17 cellular contexts compared by ENCODE assay signal in the genomic region with DNA sequence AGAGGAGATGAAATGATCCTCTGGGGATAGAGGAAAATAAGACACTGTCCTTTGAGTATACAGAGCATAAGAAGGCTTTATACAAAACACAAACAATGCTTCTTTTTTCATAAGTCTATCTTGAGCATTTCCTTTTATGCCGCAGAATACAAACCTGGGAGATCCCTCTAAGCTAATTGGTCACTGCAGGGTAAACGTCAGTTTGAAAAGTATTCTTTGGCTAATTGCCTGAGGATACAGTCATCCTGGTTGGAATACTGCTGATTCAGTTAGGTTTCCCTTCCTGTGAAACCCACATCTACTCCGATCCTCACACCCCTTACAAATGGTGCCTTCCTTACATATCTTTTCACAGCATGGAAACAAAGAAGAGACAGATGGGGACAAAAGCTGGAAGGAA. TPM values are rescaled to one million over a fixed set of nuclear protein-coding genes. Genes with fewer than 3 reads are reported as not detected.
DNase-seq lines count a peak whose midpoint lies in the region; ATAC-seq and TF ChIP-seq lines count a peak whose summit lies in the region.
"Had no signal": no experiment of that assay in that cellular context is flagged by ENCODE, and none has a peak within 500 bp of the region (broad histone marks: within the 10 kb centered on the region; RNA-seq: fewer than 3 reads in every experiment).

No MANE protein-coding gene starts in this region.

- peak overlapping the region; percentile 68; the same call in 1 of the 2 replicates for H3K4me3 ChIP-seq in AG09309 (ENCODE audit: control insufficient read depth, low read depth, low read length)
- peak overlapping the region; percentile 88 for H3K4me3 ChIP-seq in HFF-Myc (replicated peaks; ENCODE audit: low read depth, low read length)
- no peak overlapping the region for H3K4me3 ChIP-seq in left lung
- H3K4me3 ChIP-seq: BLaER1 treated with 17β-estradiol and CSF1 and Interleukin-3, amounts not matched to agents 10 nM and 100 nM; vagina had no signal

- no peaks in the 10 kb centered on the region for H3K9me3 ChIP-seq in left lung
- H3K9me3 ChIP-seq: vagina had no signal

- no peak for ATAC-seq in left lung
- ATAC-seq: esophagus mucosa had no signal

- intact Hi-C loops in left lung (cut with DNase I), result no loop called here

- H3K4me1 ChIP-seq in left lung, result no peaks in the 10 kb centered on the region
- H3K4me1 ChIP-seq: BLaER1 treated with 17β-estradiol and CSF1 and Interleukin-3, amounts not matched to agents 10 nM and 100 nM had no signal

- no peak overlapping the region for H3K27ac ChIP-seq in left lung
- H3K27ac ChIP-seq: BLaER1 treated with 17β-estradiol and CSF1 and Interleukin-3, amounts not matched to agents 10 nM and 100 nM; HL-60; vagina had no signal

- H3K36me3 ChIP-seq in left lung, result no peaks in the 10 kb centered on the region
- H3K36me3 ChIP-seq: BLaER1 treated with 17β-estradiol and CSF1 and Interleukin-3, amounts not matched to agents 10 nM and 100 nM had no signal

- H3K27me3 ChIP-seq in left lung, result peaks cover 0 to 29% of the 10 kb centered on the region in 2 donors
- H3K27me3 ChIP-seq: vagina had no signal

- TF ChIP-seq CTCF in AG09309 (IDR thresholded peaks at IDR 0.05; ENCODE audit: control insufficient read depth, insufficient read depth, low read depth, low read length, missing control alignments) (no peak), HFF-Myc (IDR thresholded peaks at IDR 0.05; ENCODE audit: low read depth, low read length, missing control alignments) (no peak), left lung (IDR thresholded peaks at IDR 0.05) (no peak)

- peak; percentile 73 for DNase-seq in AG09309 (ENCODE audit: low read depth)
- DNase-seq in HFF-Myc (ENCODE audit: extremely low read depth, low read depth), result no peak
- peak; percentile 34 for DNase-seq in amniotic stem cell (lab: John Stamatoyannopoulos, UW)
- DNase-seq in hepatic stellate cell (ENCODE audit: low spot score), result peak; percentile 89
- DNase-seq in NCI-H524 (lab: John Stamatoyannopoulos, UW), result no peak
- no peak for DNase-seq in left lung
- DNase-seq in activated T-cell treated with anti-CD3 and anti-CD28 coated beads, Interleukin-2, amount 50 U/mL, for 1 hour, result no peak
- no peak for DNase-seq in COLO668 (lab: John Stamatoyannopoulos, UW; ENCODE audit: unreplicated experiment)
- DNase-seq: activated CD4-positive, CD25-positive, alpha-beta regulatory T cell; activated naive CD4-positive, alpha-beta T cell treated with anti-CD3 and anti-CD28 coated beads for 36 hours; GF-D8; H7; NCI-H2029 had no signal

RNA-seq across cellular contexts. Expression of gene WNT5A, which starts 10.6 kb away (rescaled TPM):
- total RNA-seq in left lung, result 10 to 100 TPM; 16.8 to 18.7 TPM
- total RNA-seq: activated naive CD4-positive, alpha-beta T cell treated with anti-CD3 and anti-CD28 coated beads for 36 hours had no signal

Comparison
In these comparisons a context has a peak if more than half of its experiments do, and no peak if none do; other contexts are left out.
1. DNase-seq: peak in AG09309 (single experiment), amniotic stem cell (single experiment) and hepatic stellate cell (single experiment); none in HFF-Myc (single experiment), NCI-H524 (0 of 2), left lung (0 of 2), activated T-cell treated with anti-CD3 and anti-CD28 coated beads, Interleukin-2, amount 50 U/mL, for 1 hour (single experiment) and COLO668 (single experiment).
2. H3K4me3 ChIP-seq: peak in AG09309 (single experiment) and HFF-Myc (single experiment); none in left lung (0 of 2).